19 cellular contexts compared by ENCODE assay signal in the genomic region with DNA sequence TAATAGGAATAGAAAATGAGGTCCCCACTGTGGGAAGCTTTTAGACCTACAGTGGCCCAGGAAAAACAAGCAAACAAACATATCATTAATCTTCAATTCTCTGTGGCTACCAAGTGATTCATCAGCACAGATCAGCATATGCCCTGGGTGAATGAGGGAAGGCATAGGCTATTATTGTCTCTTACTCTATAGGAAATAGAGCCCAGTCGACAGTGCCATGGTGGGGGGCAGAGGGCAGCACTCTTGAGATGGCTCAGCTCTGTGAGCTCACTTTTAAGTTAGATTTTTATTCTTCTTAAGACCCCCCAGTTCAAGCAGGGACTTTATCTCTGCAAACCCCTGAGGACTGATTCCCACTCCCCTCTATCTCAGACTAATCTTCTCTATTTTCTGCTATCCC.
"Had no signal": no experiment of that assay in that cellular context is flagged by ENCODE, and none has a peak within 500 bp of the region (broad histone marks: within the 10 kb centered on the region; RNA-seq: fewer than 3 reads in every experiment).

No MANE protein-coding gene starts in this region.

- H3K4me3 ChIP-seq: colonic mucosa, heart left ventricle, prostate gland, right lobe of liver, tibial artery, upper lobe of right lung, vagina had no signal

- H3K27ac ChIP-seq: colonic mucosa, heart left ventricle, parathyroid adenoma, prostate gland, right lobe of liver, tibial artery, upper lobe of right lung, vagina had no signal

- H2AFZ ChIP-seq: parathyroid adenoma had no signal

- H3K9me3 ChIP-seq: colonic mucosa, heart left ventricle, prostate gland, right lobe of liver, tibial artery, upper lobe of right lung, vagina had no signal

- DNase-seq: colonic mucosa; effector CD4-positive, alpha-beta T cell; heart left ventricle; hippocampal formation; left colon; natural killer cell; occipital lobe; right lobe of liver; stimulated activated CD4-positive, alpha-beta T cell treated with anti-CD3 and anti-CD28 coated beads, Interleukin-4, amount 100 ng/mL, for 1 hour; stimulated activated CD8-positive, alpha-beta memory T cell treated with anti-CD3 and anti-CD28 coated beads, Interleukin-4, amount 100 ng/mL, for 48 hours; tibial artery; upper lobe of right lung had no signal

- H3K27me3 ChIP-seq: colonic mucosa, right lobe of liver, tibial artery, upper lobe of right lung, vagina had no signal

- H3K9me3 Mint-ChIP-seq: natural killer cell; neural crest cell; stimulated activated effector memory CD8-positive, alpha-beta T cell treated with anti-CD3 and anti-CD28 coated beads, Interleukin-12 subunit alpha, Interleukin-12 subunit beta, amount 100 ng/mL, for 72 hours; stimulated activated naive CD8-positive, alpha-beta T cell treated with anti-CD3 and anti-CD28 coated beads, Interleukin-15, Interleukin-2, amounts not matched to agents 100 ng/mL and 50 ng/mL, for 24 hours had no signal

- H3K4me1 ChIP-seq: colonic mucosa, parathyroid adenoma, prostate gland, right lobe of liver, tibial artery, upper lobe of right lung, vagina had no signal

- H3K36me3 Mint-ChIP-seq: mesothelial cell of epicardium; natural killer cell; stimulated activated effector memory CD8-positive, alpha-beta T cell treated with anti-CD3 and anti-CD28 coated beads, Interleukin-12 subunit alpha, Interleukin-12 subunit beta, amount 100 ng/mL, for 72 hours had no signal

- H3K4me3 Mint-ChIP-seq: mesothelial cell of epicardium; natural killer cell; neural crest cell; stimulated activated effector memory CD8-positive, alpha-beta T cell treated with anti-CD3 and anti-CD28 coated beads, Interleukin-12 subunit alpha, Interleukin-12 subunit beta, amount 100 ng/mL, for 72 hours; stimulated activated naive CD8-positive, alpha-beta T cell treated with anti-CD3 and anti-CD28 coated beads, Interleukin-15, Interleukin-2, amounts not matched to agents 100 ng/mL and 50 ng/mL, for 24 hours had no signal

- H3K36me3 ChIP-seq: colonic mucosa, heart left ventricle, prostate gland, right lobe of liver, tibial artery, upper lobe of right lung, vagina had no signal

- H3K9ac ChIP-seq: parathyroid adenoma had no signal

- H3K27ac Mint-ChIP-seq: mesothelial cell of epicardium; stimulated activated naive CD8-positive, alpha-beta T cell treated with anti-CD3 and anti-CD28 coated beads, Interleukin-15, Interleukin-2, amounts not matched to agents 100 ng/mL and 50 ng/mL, for 24 hours had no signal
